In the genomic region with DNA sequence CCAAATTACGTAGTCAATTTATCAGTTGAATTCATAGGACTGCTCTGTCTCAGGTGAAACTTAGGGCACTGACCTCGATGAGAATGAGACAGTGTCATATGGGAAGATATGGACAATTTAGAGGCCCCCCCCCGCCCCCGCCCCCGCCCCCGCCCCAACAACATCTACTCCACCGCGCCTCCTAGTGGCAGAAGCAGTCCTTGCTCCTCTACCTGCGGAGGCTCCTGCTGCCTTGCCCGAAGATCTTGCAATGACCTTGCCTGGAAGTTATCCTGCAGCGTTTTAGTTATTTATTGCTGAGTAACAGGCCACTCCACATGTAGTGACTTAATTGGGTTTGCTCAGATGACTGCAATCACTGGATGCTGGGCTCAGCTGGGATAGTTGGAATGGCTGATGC, we compare ENCODE assay signal across 1 cellular context.
TF ChIP-seq lines count a peak whose summit lies in the region.

No MANE protein-coding gene starts in this region.

TF ChIP-seq in IMR-90, 13 proteins besides CTCF, POLR2A, EP300 and RAD21 (continued from another document):
- TF ChIP-seq, protein P1, sequence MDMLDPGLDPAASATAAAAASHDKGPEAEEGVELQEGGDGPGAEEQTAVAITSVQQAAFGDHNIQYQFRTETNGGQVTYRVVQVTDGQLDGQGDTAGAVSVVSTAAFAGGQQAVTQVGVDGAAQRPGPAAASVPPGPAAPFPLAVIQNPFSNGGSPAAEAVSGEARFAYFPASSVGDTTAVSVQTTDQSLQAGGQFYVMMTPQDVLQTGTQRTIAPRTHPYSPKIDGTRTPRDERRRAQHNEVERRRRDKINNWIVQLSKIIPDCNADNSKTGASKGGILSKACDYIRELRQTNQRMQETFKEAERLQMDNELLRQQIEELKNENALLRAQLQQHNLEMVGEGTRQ (IDR thresholded peaks at IDR 0.05; ENCODE audit: low read depth, low read length), result no peak
- TF ChIP-seq CEBPB (IDR thresholded peaks at IDR 0.05; ENCODE audit: low read depth, low read length) (no peak), RFX5 (IDR thresholded peaks at IDR 0.05; ENCODE audit: low read depth, low read length) (no peak)
